24 cellular contexts compared by ENCODE assay signal in genomic region chr7:116234517-116235200, GRCh38. TPM values are rescaled to one million over a fixed set of nuclear protein-coding genes. Genes with fewer than 3 reads are reported as not detected.
DNase-seq lines count a peak whose midpoint lies in the region; ATAC-seq and TF ChIP-seq lines count a peak whose summit lies in the region.
"Had no signal": no experiment of that assay in that cellular context is flagged by ENCODE, and none has a peak within 500 bp of the region (broad histone marks: within the 10 kb centered on the region; RNA-seq: fewer than 3 reads in every experiment).

No MANE protein-coding gene starts in this region.

- no peaks in the 10 kb centered on the region for H3K9me3 ChIP-seq in CD4-positive, alpha-beta memory T cell (ENCODE audit: control insufficient read depth in 1 of 2, low read length in 2 of 2)
- no peaks in the 10 kb centered on the region for H3K9me3 ChIP-seq in ascending aorta
- H3K9me3 ChIP-seq: esophagus squamous epithelium had no signal

- peaks cover 17% of the 10 kb centered on the region for H3K36me3 Mint-ChIP-seq in activated CD4-positive, alpha-beta T cell treated with anti-CD3 and anti-CD28 coated beads for 36 hours (ENCODE audit: low read depth)
- H3K36me3 Mint-ChIP-seq in CD4-positive, alpha-beta memory T cell = peaks cover 18 to 37% of the 10 kb centered on the region in 2 donors
- no peaks in the 10 kb centered on the region for H3K36me3 Mint-ChIP-seq in natural killer cell

- H3K27ac Mint-ChIP-seq in activated CD4-positive, alpha-beta T cell treated with anti-CD3 and anti-CD28 coated beads for 36 hours = no peak overlapping the region
- peak overlapping the region; percentile 19 to 87 (median 43) for H3K27ac Mint-ChIP-seq in CD4-positive, alpha-beta memory T cell
- peak overlapping the region; percentile 93 to 94 for H3K27ac Mint-ChIP-seq in natural killer cell
- H3K27ac Mint-ChIP-seq: activated CD8-positive, alpha-beta T cell treated with anti-CD3 and anti-CD28 coated beads for 36 hours; progenitor cell of endocrine pancreas had no signal

- CTCF ChIA-PET in activated CD4-positive, alpha-beta T cell treated with anti-CD3 and anti-CD28 coated beads for 36 hours (lab: Charles Lee) = interaction anchor here (1.6 to 15.7 kb wide), 13 partner anchors 9 to 357 kb away, joined by 7 to 293 read pairs (median 15); partner anchors contain the start of gene TES
- CTCF ChIA-PET in CD4-positive, alpha-beta memory T cell (lab: Charles Lee; ENCODE audit: partially characterized antibody) = interaction anchor here (1.2 to 9.1 kb wide), 11 partner anchors 18 to 62 kb away, joined by 5 to 409 read pairs (median 34); partner anchors contain the start of gene TES

- H3K27ac ChIP-seq in CD4-positive, alpha-beta memory T cell (ENCODE audit: low read depth, low read length) = no peak overlapping the region
- peak overlapping the region; percentile 38 to 91 for H3K27ac ChIP-seq in ascending aorta
- H3K27ac ChIP-seq: 22Rv1, coronary artery, esophagus squamous epithelium had no signal

- H3K36me3 ChIP-seq in CD4-positive, alpha-beta memory T cell (ENCODE audit: insufficient read depth, low read length) = peaks cover 14% of the 10 kb centered on the region
- H3K36me3 ChIP-seq in ascending aorta = peaks cover 0 to 22% of the 10 kb centered on the region in 2 donors

- H3K27me3 ChIP-seq in CD4-positive, alpha-beta memory T cell (ENCODE audit: insufficient read depth, low read length) = no peaks in the 10 kb centered on the region
- no peaks in the 10 kb centered on the region for H3K27me3 ChIP-seq in ascending aorta
- H3K27me3 ChIP-seq: esophagus squamous epithelium had no signal

- H3K9me3 Mint-ChIP-seq in activated CD4-positive, alpha-beta T cell treated with anti-CD3 and anti-CD28 coated beads for 36 hours (ENCODE audit: low read depth) = no peaks in the 10 kb centered on the region
- H3K9me3 Mint-ChIP-seq in CD4-positive, alpha-beta memory T cell = no peaks in the 10 kb centered on the region
- no peaks in the 10 kb centered on the region for H3K9me3 Mint-ChIP-seq in natural killer cell
- H3K9me3 Mint-ChIP-seq: activated CD8-positive, alpha-beta T cell treated with anti-CD3 and anti-CD28 coated beads for 36 hours had no signal

- intact Hi-C loops in activated CD4-positive, alpha-beta T cell treated with anti-CD3 and anti-CD28 coated beads for 36 hours (cut with DNase I, micrococcal nuclease) = loop anchor here (2.0 to 5.0 kb wide), 2 partner anchors 62 to 353 kb away; no protein-coding TSS in a partner anchor
- intact Hi-C loops in CD4-positive, alpha-beta memory T cell (cut with micrococcal nuclease) = loop anchor here (5.0 kb wide), 1 partner anchor 353 kb away; no protein-coding TSS in a partner anchor
- intact Hi-C loops in ascending aorta (cut with DNase I) = loop anchor here (5.0 kb wide), 1 partner anchor 628 kb away; the partner anchor contains the start of gene CAPZA2
- intact Hi-C loops in natural killer cell (cut with micrococcal nuclease) = no loop called here

- no peak overlapping the region for H3K4me3 ChIP-seq in CD4-positive, alpha-beta memory T cell (ENCODE audit: low read length in 2 of 2)
- H3K4me3 ChIP-seq in ascending aorta = no peak overlapping the region
- H3K4me3 ChIP-seq: coronary artery, esophagus squamous epithelium had no signal

- no peaks in the 10 kb centered on the region for H3K27me3 Mint-ChIP-seq in activated CD4-positive, alpha-beta T cell treated with anti-CD3 and anti-CD28 coated beads for 36 hours
- no peaks in the 10 kb centered on the region for H3K27me3 Mint-ChIP-seq in CD4-positive, alpha-beta memory T cell
- H3K27me3 Mint-ChIP-seq in natural killer cell (ENCODE audit: low read depth in 2 of 2) = no peaks in the 10 kb centered on the region
- H3K27me3 Mint-ChIP-seq: activated CD8-positive, alpha-beta T cell treated with anti-CD3 and anti-CD28 coated beads for 36 hours; progenitor cell of endocrine pancreas had no signal

- H3K4me1 ChIP-seq in CD4-positive, alpha-beta memory T cell (ENCODE audit: insufficient read depth, low read length) = peaks cover 65% of the 10 kb centered on the region
- peaks cover 18 to 71% of the 10 kb centered on the region in 2 donors for H3K4me1 ChIP-seq in ascending aorta

- DNase-seq in activated CD4-positive, alpha-beta T cell treated with anti-CD3 and anti-CD28 coated beads for 36 hours = no peak
- DNase-seq in activated CD4-positive, alpha-beta T cell treated with anti-CD3 and anti-CD28 coated beads for 4 hours = no peak
- no peak for DNase-seq in CD4-positive, alpha-beta memory T cell
- DNase-seq in ascending aorta (ENCODE audit: low spot score in 2 of 2) = no peak
- DNase-seq in natural killer cell = no peak
- DNase-seq in NCI-H2081 treated with DMSO at 0.1 percent for 48 hours (lab: John Stamatoyannopoulos, UW) = no peak
- DNase-seq: activated CD8-positive, alpha-beta T cell treated with anti-CD3 and anti-CD28 coated beads for 36 hours; activated naive CD4-positive, alpha-beta T cell; anterior cingulate cortex; DMS 273 treated with DMSO at 0.1 percent for 48 hours; esophagus squamous epithelium; foreskin melanocyte; IMR-90; NCI-H1092; NCI-H187 treated with DMSO at 0.1 percent for 48 hours; NCI-H526 treated with DMSO at 0.1 percent for 48 hours; SHP77 treated with DMSO at 0.1 percent for 48 hours; stimulated activated CD4-positive, alpha-beta T cell treated with anti-CD3 and anti-CD28 coated beads, Interleukin-15, amount 100 ng/mL, for 24 hours; stimulated activated naive CD4-positive, alpha-beta T cell treated with Interleukin-2 at 50 U/mL for 16 hours had no signal

- H3K4me3 Mint-ChIP-seq in activated CD4-positive, alpha-beta T cell treated with anti-CD3 and anti-CD28 coated beads for 36 hours = no peak overlapping the region
- H3K4me3 Mint-ChIP-seq in CD4-positive, alpha-beta memory T cell = peak overlapping the region in 3 of 8 donors; percentile 13 to 59 (median 42)
- H3K4me3 Mint-ChIP-seq in natural killer cell = peak overlapping the region; percentile 69
- H3K4me3 Mint-ChIP-seq: activated CD8-positive, alpha-beta T cell treated with anti-CD3 and anti-CD28 coated beads for 36 hours had no signal

- ATAC-seq in activated CD4-positive, alpha-beta T cell treated with anti-CD3 and anti-CD28 coated beads for 36 hours = peak; percentile 14
- peak; percentile 50 to 58 (median 51) for ATAC-seq in natural killer cell
- ATAC-seq in GM19463 (IDR thresholded peaks at IDR 0.05; ENCODE audit: unreplicated experiment) = no peak
- ATAC-seq in HG03457 (IDR thresholded peaks at IDR 0.05; ENCODE audit: unreplicated experiment) = no peak
- ATAC-seq: activated CD8-positive, alpha-beta T cell treated with anti-CD3 and anti-CD28 coated beads for 36 hours had no signal

- peaks cover 79% of the 10 kb centered on the region for H3K4me1 Mint-ChIP-seq in activated CD4-positive, alpha-beta T cell treated with anti-CD3 and anti-CD28 coated beads for 36 hours
- peaks cover 61 to 92% (median 62%) of the 10 kb centered on the region in 4 donors for H3K4me1 Mint-ChIP-seq in CD4-positive, alpha-beta memory T cell
- H3K4me1 Mint-ChIP-seq in natural killer cell = peaks cover 81 to 86% of the 10 kb centered on the region in 2 donors

- POLR2A ChIA-PET in activated CD4-positive, alpha-beta T cell treated with anti-CD3 and anti-CD28 coated beads for 36 hours (lab: Charles Lee) = no interaction called here
- POLR2A ChIA-PET in CD4-positive, alpha-beta memory T cell (lab: Charles Lee; ENCODE audit: partially characterized antibody) = interaction anchor here (1.2 to 3.1 kb wide), 4 partner anchors 24 to 58 kb away, joined by 5 to 22 read pairs (median 14); partner anchors contain the start of gene TES

- TF ChIP-seq CTCF in ascending aorta (IDR thresholded peaks at IDR 0.05) (no peak), natural killer cell (IDR thresholded peaks at IDR 0.05) (no peak)

RNA-seq across cellular contexts. Expression of gene TES, which starts 24.3 kb away (rescaled TPM):
- 10 to 100 TPM; 84.8 to 97.5 TPM for total RNA-seq in activated CD4-positive, alpha-beta T cell treated with anti-CD3 and anti-CD28 coated beads for 36 hours
- 100 to 1,000 TPM; 109 to 125 TPM for total RNA-seq in CD4-positive, alpha-beta memory T cell
- polyA plus RNA-seq in CD4-positive, alpha-beta memory T cell = 100 to 1,000 TPM; 183 to 248 TPM
- total RNA-seq in ascending aorta (108 TPM), natural killer cell (100 to 1,000 TPM; 220 to 269 (median 227) TPM)

Comparison
In these comparisons a context has a peak if more than half of its experiments do, and no peak if none do; other contexts are left out.
1. ATAC-seq: peak in activated CD4-positive, alpha-beta T cell treated with anti-CD3 and anti-CD28 coated beads for 36 hours (single experiment) and natural killer cell (3 of 3); none in GM19463 (single experiment) and HG03457 (single experiment).